Comparison of ENCODE assay signal across 8 cellular contexts in genomic region chr2:60554649-60555065, GRCh38. TPM values are rescaled to one million over a fixed set of nuclear protein-coding genes. Genes with fewer than 3 reads are reported as not detected.
DNase-seq lines count a peak whose midpoint lies in the region; ATAC-seq and TF ChIP-seq lines count a peak whose summit lies in the region.

No MANE protein-coding gene starts in this region.

- peaks cover 2% of the 10 kb centered on the region for H3K36me3 Mint-ChIP-seq in activated CD4-positive, alpha-beta T cell treated with anti-CD3 and anti-CD28 coated beads, Interleukin-2, amount 10 ng/mL, durations not matched to agents 24 days and 14 days (ENCODE audit: low read depth)
- peaks cover 51% of the 10 kb centered on the region for H3K36me3 Mint-ChIP-seq in dendritic cell treated with granulocyte-macrophage colony-stimulating factor and Interleukin-4, amounts not matched to agents 40 ng/mL and 50 ng/mL, for 4 days (ENCODE audit: low read depth)

- peaks cover 71% of the 10 kb centered on the region for H3K27me3 Mint-ChIP-seq in activated CD4-positive, alpha-beta T cell treated with anti-CD3 and anti-CD28 coated beads, Interleukin-2, amount 10 ng/mL, durations not matched to agents 24 days and 14 days
- peaks cover 6% of the 10 kb centered on the region for H3K27me3 Mint-ChIP-seq in dendritic cell treated with granulocyte-macrophage colony-stimulating factor and Interleukin-4, amounts not matched to agents 40 ng/mL and 50 ng/mL, for 4 days

- no peak for DNase-seq in activated CD4-positive, alpha-beta T cell treated with anti-CD3 and anti-CD28 coated beads, Interleukin-2, amount 10 ng/mL, durations not matched to agents 24 days and 14 days
- no peak for DNase-seq in activated CD4-positive, alpha-beta T cell treated with anti-CD3 and anti-CD28 coated beads for 48 hours
- DNase-seq in NCI-H1694 treated with DMSO at 0.1 percent for 48 hours (lab: John Stamatoyannopoulos, UW) (peak; percentile 40), GM13976 (ENCODE audit: low spot score) (no peak), occipital lobe (lab: John Stamatoyannopoulos, UW) (no peak)

- no peaks in the 10 kb centered on the region for H3K27me3 ChIP-seq in mucosa of rectum (ENCODE audit: control insufficient read depth in 2 of 2, insufficient read depth in 2 of 2, low read length in 2 of 2)

- H3K36me3 ChIP-seq in mucosa of rectum (ENCODE audit: control insufficient read depth in 2 of 2, insufficient read depth in 2 of 2, low read length in 2 of 2), result no peaks in the 10 kb centered on the region

- H3K27ac ChIP-seq in mucosa of rectum (ENCODE audit: low read depth in 2 of 2, low read length in 2 of 2), result peak overlapping the region; percentile 61 to 76

- H3K4me1 ChIP-seq in mucosa of rectum (ENCODE audit: control insufficient read depth in 2 of 2, insufficient read depth in 2 of 2, low read length in 2 of 2), result peaks cover 6 to 13% of the 10 kb centered on the region in 2 donors

- H3K4me3 Mint-ChIP-seq in activated CD4-positive, alpha-beta T cell treated with anti-CD3 and anti-CD28 coated beads, Interleukin-2, amount 10 ng/mL, durations not matched to agents 24 days and 14 days, result peak overlapping the region; percentile 84
- H3K4me3 Mint-ChIP-seq in dendritic cell treated with granulocyte-macrophage colony-stimulating factor and Interleukin-4, amounts not matched to agents 40 ng/mL and 50 ng/mL, for 4 days, result peak overlapping the region; percentile 94

- peak overlapping the region; percentile 70 to 78 for H3K4me3 ChIP-seq in mucosa of rectum (ENCODE audit: low read length in 2 of 2)

- H3K4me1 Mint-ChIP-seq in activated CD4-positive, alpha-beta T cell treated with anti-CD3 and anti-CD28 coated beads, Interleukin-2, amount 10 ng/mL, durations not matched to agents 24 days and 14 days, result peaks cover 29% of the 10 kb centered on the region
- peaks cover 43% of the 10 kb centered on the region for H3K4me1 Mint-ChIP-seq in dendritic cell treated with granulocyte-macrophage colony-stimulating factor and Interleukin-4, amounts not matched to agents 40 ng/mL and 50 ng/mL, for 4 days (ENCODE audit: low read depth)

- H3K9me3 ChIP-seq in mucosa of rectum (ENCODE audit: control insufficient read depth in 2 of 2, low read length in 2 of 2), result no peaks in the 10 kb centered on the region

- peak overlapping the region; percentile 57 to 83 for H3K9ac ChIP-seq in mucosa of rectum (ENCODE audit: low read depth in 1 of 2, low read length in 2 of 2)

- intact Hi-C loops in activated CD4-positive, alpha-beta T cell treated with anti-CD3 and anti-CD28 coated beads, Interleukin-2, amount 10 ng/mL, durations not matched to agents 24 days and 14 days (cut with micrococcal nuclease), result loop anchor here (2.0 to 5.0 kb wide), 2 partner anchors 14 to 1527 kb away; no protein-coding TSS in a partner anchor
- intact Hi-C loops in dendritic cell treated with granulocyte-macrophage colony-stimulating factor and Interleukin-4, amounts not matched to agents 40 ng/mL and 50 ng/mL, for 4 days (cut with micrococcal nuclease), result loop anchor here (2.0 to 10.0 kb wide), 4 partner anchors 40 to 1790 kb away; no protein-coding TSS in a partner anchor

- in situ Hi-C loops in GM13976 (cut with MboI; ENCODE audit: low sequenced_read_pairs, unreplicated experiment), result loop anchor here (25.0 kb wide), 2 partner anchors 1242 to 1792 kb away; no protein-coding TSS in a partner anchor

- no peak for TF ChIP-seq CTCF in GM13976 (IDR thresholded peaks at IDR 0.05; ENCODE audit: borderline replicate concordance, control extremely low read depth, extremely low read depth, insufficient read depth, missing control alignments)

- no peak for ATAC-seq in HG03442 (IDR thresholded peaks at IDR 0.05; ENCODE audit: unreplicated experiment)

- no peaks in the 10 kb centered on the region for H3K9me3 Mint-ChIP-seq in activated CD4-positive, alpha-beta T cell treated with anti-CD3 and anti-CD28 coated beads, Interleukin-2, amount 10 ng/mL, durations not matched to agents 24 days and 14 days
- H3K9me3 Mint-ChIP-seq in dendritic cell treated with granulocyte-macrophage colony-stimulating factor and Interleukin-4, amounts not matched to agents 40 ng/mL and 50 ng/mL, for 4 days, result no peaks in the 10 kb centered on the region

- no peak overlapping the region for H3K27ac Mint-ChIP-seq in activated CD4-positive, alpha-beta T cell treated with anti-CD3 and anti-CD28 coated beads, Interleukin-2, amount 10 ng/mL, durations not matched to agents 24 days and 14 days
- peak overlapping the region; percentile 83 for H3K27ac Mint-ChIP-seq in dendritic cell treated with granulocyte-macrophage colony-stimulating factor and Interleukin-4, amounts not matched to agents 40 ng/mL and 50 ng/mL, for 4 days

RNA-seq across cellular contexts. Expression of gene BCL11A, which starts 1.2 kb away (rescaled TPM):
- total RNA-seq in activated CD4-positive, alpha-beta T cell treated with anti-CD3 and anti-CD28 coated beads, Interleukin-2, amount 10 ng/mL, durations not matched to agents 24 days and 14 days, result not detected in 2 replicates
- total RNA-seq in occipital lobe, result 128 TPM

Comparison
In these comparisons a context has a peak if more than half of its experiments do, and no peak if none do; other contexts are left out.
1. RNA of gene BCL11A, which starts 1.2 kb away (total RNA-seq): 128 TPM in occipital lobe (single experiment); not detected in activated CD4-positive, alpha-beta T cell treated with anti-CD3 and anti-CD28 coated beads, Interleukin-2, amount 10 ng/mL, durations not matched to agents 24 days and 14 days; every median in the first group is over 100 times any median in the second.